ENCODE assay signal across 27 cellular contexts in genomic region chr3:104977719-104978118, GRCh38.
"Had no signal": no experiment of that assay in that cellular context is flagged by ENCODE, and none has a peak within 500 bp of the region (broad histone marks: within the 10 kb centered on the region; RNA-seq: fewer than 3 reads in every experiment).

No MANE protein-coding gene starts in this region.

- H3K27ac ChIP-seq: stomach, suprapubic skin, testis, thoracic aorta, thyroid gland, tibial artery, tibial nerve, transverse colon, upper lobe of left lung, upper lobe of right lung, uterus, vagina had no signal

- H3K27me3 ChIP-seq: stomach, suprapubic skin, testis, thyroid gland, tibial artery, tibial nerve, transverse colon, upper lobe of left lung, upper lobe of right lung, uterus, vagina had no signal

- H3K4me1 ChIP-seq: stomach, suprapubic skin, testis, thyroid gland, tibial artery, tibial nerve, transverse colon, upper lobe of left lung, upper lobe of right lung, uterus, vagina had no signal

- H3K9me3 ChIP-seq: testis, thoracic aorta, thyroid gland, transverse colon, upper lobe of right lung, uterus, vagina had no signal

- H3K4me3 ChIP-seq: stomach, suprapubic skin, testis, thoracic aorta, thyroid gland, tibial artery, tibial nerve, transverse colon, upper lobe of left lung, upper lobe of right lung, uterus, vagina had no signal

- DNase-seq: stimulated activated CD4-positive, alpha-beta T cell treated with anti-CD3 and anti-CD28 coated beads, Interleukin-2, amount 100 ng/mL, for 48 hours; stimulated activated CD4-positive, alpha-beta T cell treated with anti-CD3 and anti-CD28 coated beads, Interleukin-4, amount 100 ng/mL, for 1 hour; stimulated activated CD4-positive, alpha-beta T cell treated with anti-CD3 and anti-CD28 coated beads, Interleukin-4, amount 100 ng/mL, for 24 hours; stimulated activated CD4-positive, alpha-beta T cell treated with anti-CD3 and anti-CD28 coated beads, Interleukin-4, amount 100 ng/mL, for 4 hours; stimulated activated CD8-positive, alpha-beta memory T cell treated with anti-CD3 and anti-CD28 coated beads, Interleukin-4, amount 100 ng/mL, for 48 hours; stimulated activated naive B cell treated with anti-CD40 and anti-IgM and Interleukin-4, amounts not matched to agents 10 μg/mL and 1 μg/mL and 100 μg/mL, for 72 hours; stimulated activated naive CD4-positive, alpha-beta T cell; stimulated activated naive CD4-positive, alpha-beta T cell treated with Interleukin-2 at 50 U/mL for 16 hours; stimulated activated naive CD8-positive, alpha-beta T cell treated with anti-CD3 and anti-CD28 coated beads, Interleukin-15, amount 100 ng/mL, for 72 hours; stimulated activated naive CD8-positive, alpha-beta T cell treated with anti-CD3 and anti-CD28 coated beads, Interleukin-15, Interleukin-2, amounts not matched to agents 100 U/mL and 50 U/mL, for 24 hours; stomach; substantia nigra; testis; thyroid gland; tibial artery; transverse colon; trophoblast cell; upper lobe of left lung; upper lobe of right lung; uterus had no signal

- FAIRE-seq: urothelium cell line had no signal

- H3K36me3 ChIP-seq: stomach, suprapubic skin, thoracic aorta, thyroid gland, tibial artery, tibial nerve, transverse colon, upper lobe of left lung, upper lobe of right lung, uterus, vagina had no signal

- ATAC-seq: stimulated activated effector memory CD8-positive, alpha-beta T cell treated with anti-CD3 and anti-CD28 coated beads, Interleukin-12 subunit alpha, Interleukin-12 subunit beta, amount 100 ng/mL, for 72 hours; stimulated activated memory B cell treated with anti-CD40 and anti-IgM and Interleukin-4, amounts not matched to agents 10 μg/mL and 1 μg/mL and 100 μg/mL, for 72 hours; stimulated activated naive B cell treated with anti-CD40 and anti-IgM and Interleukin-4, amounts not matched to agents 10 μg/mL and 1 μg/mL and 100 μg/mL, for 72 hours; stimulated activated naive CD8-positive, alpha-beta T cell treated with anti-CD3 and anti-CD28 coated beads, Interleukin-15, amount 100 ng/mL, for 72 hours; stimulated activated naive CD8-positive, alpha-beta T cell treated with anti-CD3 and anti-CD28 coated beads, Interleukin-15, Interleukin-2, amounts not matched to agents 100 U/mL and 50 U/mL, for 24 hours; upper lobe of right lung had no signal
